Comparison of ENCODE assay signal across 12 cellular contexts in the genomic region with DNA sequence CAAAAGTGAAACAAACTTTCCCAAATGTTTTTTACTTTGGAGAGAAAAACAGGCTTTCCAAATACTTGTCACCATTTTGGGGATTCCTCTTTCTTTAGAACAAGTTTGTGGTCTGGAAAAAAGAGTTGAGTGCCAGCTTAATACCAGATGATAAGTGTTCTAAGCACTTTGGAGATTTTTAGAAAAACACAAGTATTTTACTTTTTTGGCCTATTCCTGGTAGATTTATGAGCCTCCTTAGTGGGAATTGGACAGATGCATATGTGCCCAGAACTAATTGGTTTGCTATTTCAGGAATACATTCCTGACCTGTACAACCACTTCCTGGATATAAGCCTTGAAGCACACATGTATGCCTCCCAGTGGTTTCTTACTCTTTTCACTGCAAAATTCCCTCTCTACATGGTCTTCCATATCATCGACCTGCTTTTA. TPM values are rescaled to one million over a fixed set of nuclear protein-coding genes. Genes with fewer than 3 reads are reported as not detected.
DNase-seq lines count a peak whose midpoint lies in the region; ATAC-seq and TF ChIP-seq lines count a peak whose summit lies in the region.
"Had no signal": no experiment of that assay in that cellular context is flagged by ENCODE, and none has a peak within 500 bp of the region (broad histone marks: within the 10 kb centered on the region; RNA-seq: fewer than 3 reads in every experiment).

No MANE protein-coding gene starts in this region.

- peak overlapping the region; percentile 37 for H3K9ac ChIP-seq in GM23248
- H3K9ac ChIP-seq: parathyroid adenoma had no signal

- ATAC-seq in right lobe of liver: no peak

- peaks cover 23% of the 10 kb centered on the region for H3F3A ChIP-seq in GM23248 (ENCODE audit: insufficient read depth)

- H3K27me3 ChIP-seq in GM23248 (replicated peaks; ENCODE audit: insufficient read depth): no peaks in the 10 kb centered on the region
- H3K27me3 ChIP-seq in hepatocyte: no peaks in the 10 kb centered on the region
- H3K27me3 ChIP-seq in suprapubic skin: no peaks in the 10 kb centered on the region
- no peaks in the 10 kb centered on the region for H3K27me3 ChIP-seq in right lobe of liver

- H3K79me2 ChIP-seq in GM23248 (ENCODE audit: insufficient read depth) (no peaks in the 10 kb centered on the region), hepatocyte (no peaks in the 10 kb centered on the region)
- H3K79me2 ChIP-seq: parathyroid adenoma had no signal

- H3K27ac ChIP-seq in GM23248 (peak overlapping the region; percentile 43), hepatocyte (peak overlapping the region; percentile 35), suprapubic skin (peak overlapping the region; percentile 6), right lobe of liver (no peak overlapping the region)
- H3K27ac ChIP-seq: parathyroid adenoma had no signal

- 51 to 55% methylated on average over 1 of the region's 1 CpG for WGBS in GM23248 (ENCODE audit: low coverage in 1 of 2, low lambda C conversion rate in 2 of 2, missing lambda C conversion rate in 2 of 2), 2 experiments
- WGBS in hepatocyte (ENCODE audit: low lambda C conversion rate, missing lambda C conversion rate): 76% methylated on average over 1 of the region's 1 CpG
- WGBS in suprapubic skin: 58% methylated on average over 1 of the region's 1 CpG
- WGBS in right lobe of liver (ENCODE audit: insufficient coverage, low coverage, low lambda C conversion rate, missing lambda C conversion rate): 85% methylated on average over 1 of the region's 1 CpG

- H3K9me3 ChIP-seq in GM23248 (ENCODE audit: low read depth) (no peaks in the 10 kb centered on the region), hepatocyte (ENCODE audit: low read depth) (no peaks in the 10 kb centered on the region), suprapubic skin (no peaks in the 10 kb centered on the region), right lobe of liver (no peaks in the 10 kb centered on the region)

- H4K20me1 ChIP-seq in GM23248 (ENCODE audit: insufficient read depth) (no peaks in the 10 kb centered on the region), hepatocyte (ENCODE audit: insufficient read depth, poor library complexity, severe bottlenecking) (no peaks in the 10 kb centered on the region)

- H3K36me3 ChIP-seq in GM23248 (ENCODE audit: low read depth): peaks cover 19% of the 10 kb centered on the region; the same call in 1 of the 2 replicates
- H3K36me3 ChIP-seq in hepatocyte (replicated peaks; ENCODE audit: insufficient read depth, low read depth): no peaks in the 10 kb centered on the region
- peaks cover 44% of the 10 kb centered on the region for H3K36me3 ChIP-seq in suprapubic skin
- peaks cover 0 to 8% (median 6%) of the 10 kb centered on the region in 4 donors for H3K36me3 ChIP-seq in right lobe of liver

- H3K4me1 ChIP-seq in GM23248 (ENCODE audit: insufficient read depth): peaks cover 22% of the 10 kb centered on the region
- H3K4me1 ChIP-seq in hepatocyte (ENCODE audit: insufficient read depth): no peaks in the 10 kb centered on the region
- H3K4me1 ChIP-seq in suprapubic skin: peaks cover 6% of the 10 kb centered on the region
- no peaks in the 10 kb centered on the region for H3K4me1 ChIP-seq in right lobe of liver
- H3K4me1 ChIP-seq: parathyroid adenoma had no signal

- no peak for TF ChIP-seq EP300 in suprapubic skin (IDR thresholded peaks at IDR 0.05)

- H2AFZ ChIP-seq in GM23248: peak overlapping the region; percentile 30
- no peak overlapping the region for H2AFZ ChIP-seq in hepatocyte
- H2AFZ ChIP-seq: parathyroid adenoma had no signal

- in situ Hi-C loops in GM23248 (cut with MboI): no loop called here

- H3K4me2 ChIP-seq in GM23248 (ENCODE audit: unreplicated experiment) (peak overlapping the region; percentile 69), hepatocyte (no peak overlapping the region)

- intact Hi-C loops in right lobe of liver (cut with DNase I): no loop called here

- DNase-seq in GM23248 (peak; percentile 62), amniotic epithelial cell (ENCODE audit: low read depth) (peak; percentile 86), hepatocyte (ENCODE audit: low spot score) (no peak), suprapubic skin (ENCODE audit: low spot score in 2 of 2) (no peak), NCI-H2196 (lab: John Stamatoyannopoulos, UW; ENCODE audit: unreplicated experiment) (no peak), Ammon's horn (ENCODE audit: low spot score) (no peak), GM10266 (ENCODE audit: extremely low spot score) (no peak), right lobe of liver (no peak)
- DNase-seq: DMS79 treated with DMSO at 0.1 percent for 48 hours; immature natural killer cell; NK-92 treated with Interleukin-12 subunit alpha and Interleukin-12 subunit beta, amount 100 ng/mL, for 24 hours had no signal

- H3K4me3 ChIP-seq in GM23248 (peak overlapping the region; percentile 35), hepatocyte (no peak overlapping the region), suprapubic skin (no peak overlapping the region), right lobe of liver (no peak overlapping the region)

- no peak for TF ChIP-seq CTCF in hepatocyte (IDR thresholded peaks at IDR 0.05; ENCODE audit: poor library complexity)
- no peak for TF ChIP-seq CTCF in suprapubic skin (IDR thresholded peaks at IDR 0.05)
- TF ChIP-seq CTCF in GM10266 (IDR thresholded peaks at IDR 0.05; ENCODE audit: control insufficient read depth, insufficient read depth, low read depth, missing control alignments): no peak
- TF ChIP-seq CTCF in right lobe of liver (IDR thresholded peaks at IDR 0.05): no peak

- H3K9me2 ChIP-seq in GM23248 (ENCODE audit: insufficient read depth) (no peaks in the 10 kb centered on the region), hepatocyte (replicated peaks; ENCODE audit: insufficient read depth) (no peaks in the 10 kb centered on the region)

- TF ChIP-seq POLR2A in suprapubic skin (IDR thresholded peaks at IDR 0.05) (no peak), right lobe of liver (IDR thresholded peaks at IDR 0.05) (no peak)

RNA-seq across cellular contexts. Expression of gene GPR21, which starts 40.5 kb away (rescaled TPM):
- total RNA-seq in GM23248 (2014; rRNA removed; shearing (Covaris generic)): 0.65 TPM in 1 of 2 replicates, not detected in the other
- polyA plus RNA-seq in GM23248 (2016; fragmentation: Nextera tagmentation; extraction: Ambion mirVana) (not detected in 2 replicates), hepatocyte (0.75 TPM in 1 of 2 replicates, not detected in the other)
- total RNA-seq in hepatocyte (0.50 and 2.2 TPM in 2 replicates), suprapubic skin (1 to 10 TPM in 3 of 4 donors, not detected in 1; 1.0 to 4.7 (median 1.0) TPM), right lobe of liver (under 1 TPM in 4 of 6 experiments, not detected in 2; 0.44 to 0.68 (median 0.54) TPM)
- polyA plus RNA-seq: immature natural killer cell had no signal

Comparison
In these comparisons a context has a peak if more than half of its experiments do, and no peak if none do; other contexts are left out.
1. DNase-seq: peak in GM23248 (single experiment) and amniotic epithelial cell (single experiment); none in hepatocyte (single experiment), suprapubic skin (0 of 2), NCI-H2196 (single experiment), Ammon's horn (single experiment), GM10266 (single experiment) and right lobe of liver (0 of 3).
2. H3K27ac ChIP-seq: peak in GM23248 (single experiment), hepatocyte (single experiment) and suprapubic skin (single experiment); none in right lobe of liver (0 of 3).